ENCODE assay signal across 26 cellular contexts in the genomic region with DNA sequence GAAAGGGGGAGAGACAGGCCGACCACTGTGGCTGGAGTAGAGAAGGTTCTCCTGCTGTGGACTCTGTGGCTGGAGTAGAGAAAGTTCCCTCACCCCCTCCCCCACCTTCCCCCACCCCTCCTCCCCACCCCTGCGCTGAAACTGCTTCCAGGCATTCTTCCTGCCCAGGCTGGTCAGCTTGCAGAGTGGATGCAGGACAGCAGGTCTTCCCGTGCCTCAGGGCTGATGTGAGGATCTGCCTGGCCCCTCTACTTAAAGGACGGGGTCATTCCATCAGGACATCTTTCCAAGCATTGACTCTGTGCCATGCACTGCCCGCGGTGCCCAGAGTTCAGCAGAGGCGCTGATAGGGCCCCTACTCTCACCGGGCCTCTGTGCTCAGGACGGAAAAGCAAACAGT. TPM values are rescaled to one million over a fixed set of nuclear protein-coding genes. Genes with fewer than 3 reads are reported as not detected.
"Had no signal": no experiment of that assay in that cellular context is flagged by ENCODE, and none has a peak within 500 bp of the region (broad histone marks: within the 10 kb centered on the region; RNA-seq: fewer than 3 reads in every experiment).

No MANE protein-coding gene starts in this region.

- H3K4me3 ChIP-seq: K562 had no signal

- H3K4me2 ChIP-seq: KMS-11 had no signal

- H3K9ac ChIP-seq: KMS-11 had no signal

- FAIRE-seq: HTR-8/SVneo, K562 had no signal

- H3K36me3 Mint-ChIP-seq: IgD-negative memory B cell had no signal

- H3K4me3 Mint-ChIP-seq: IgD-negative memory B cell had no signal

- DNase-seq: Kasumi-1; MM.1S; NCI-H1092 treated with DMSO at 0.1 percent for 48 hours; NCI-H1436; NCI-H187; NCI-H2029; NCI-H2081 treated with DMSO at 0.1 percent for 48 hours; NCI-H2171; NCI-H226; NCI-H446; NCI-H510A; NCI-H524 treated with DMSO at 0.1 percent for 48 hours; NCI-H69; NCI-H774; NK-92 treated with Interleukin-12 subunit alpha and Interleukin-12 subunit beta, amount 100 ng/mL, for 24 hours; PC-3; SHP77 had no signal

- H3K27me3 Mint-ChIP-seq: IgD-negative memory B cell had no signal

- H3K4me1 Mint-ChIP-seq: IgD-negative memory B cell had no signal

- H3K27ac Mint-ChIP-seq: IgD-negative memory B cell had no signal

- ATAC-seq: K562, Panc1, PC-3 had no signal

- H3K27ac ChIP-seq: HL-60, KMS-11, RWPE1 had no signal

RNA-seq across cellular contexts. Expression of gene RIMBP2, which starts 13.2 kb away (rescaled TPM):
- total RNA-seq: K562, OCI-LY7, PC-3, SK-MEL-5 had no signal
- polyA plus RNA-seq: IgD-negative memory B cell, K562 had no signal
